Comparison of ENCODE assay signal across 13 cellular contexts in the genomic region with DNA sequence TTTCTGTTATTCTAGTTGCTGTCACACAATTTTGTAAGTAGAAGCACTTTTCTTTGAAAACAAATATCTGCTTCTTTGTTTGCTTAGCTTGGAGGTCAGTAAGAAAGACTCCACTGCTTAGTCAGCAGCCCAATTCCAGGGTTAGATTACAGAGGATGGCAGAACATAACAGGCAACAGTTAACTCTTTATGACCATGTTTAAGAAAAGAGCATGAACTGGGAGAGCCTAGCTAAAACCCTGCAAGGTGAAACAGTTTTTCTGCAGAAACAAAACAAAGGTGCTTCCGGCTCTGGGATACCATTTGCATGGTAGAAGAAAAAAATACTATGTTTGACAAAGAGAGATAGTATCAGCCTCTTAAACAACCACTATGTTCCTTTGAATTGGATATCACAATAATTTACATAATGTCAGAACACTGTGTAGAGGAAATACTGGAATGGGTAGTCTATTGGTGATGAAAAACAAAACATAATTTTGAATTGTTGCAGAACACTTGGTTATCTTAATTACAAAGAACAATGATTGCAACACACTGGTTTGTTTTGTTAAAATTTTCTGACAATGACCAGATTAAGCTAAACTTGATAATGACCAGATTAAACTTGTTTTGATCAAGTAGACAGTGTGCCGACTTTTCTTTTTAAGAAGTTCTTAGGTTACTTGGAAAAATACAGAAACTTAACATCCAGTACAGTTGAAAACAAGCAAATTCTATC. TPM values are rescaled to one million over a fixed set of nuclear protein-coding genes. Genes with fewer than 3 reads are reported as not detected.
DNase-seq lines count a peak whose midpoint lies in the region; ATAC-seq, FAIRE-seq and TF ChIP-seq lines count a peak whose summit lies in the region.
"Had no signal": no experiment of that assay in that cellular context is flagged by ENCODE, and none has a peak within 500 bp of the region (broad histone marks: within the 10 kb centered on the region; RNA-seq: fewer than 3 reads in every experiment).

No MANE protein-coding gene starts in this region.

- H3K4me1 Mint-ChIP-seq in naive thymus-derived CD4-positive, alpha-beta T cell = no peaks in the 10 kb centered on the region

- no peak overlapping the region for H3K4me3 ChIP-seq in astrocyte of the spinal cord (ENCODE audit: low read depth, low read length)
- no peak overlapping the region for H3K4me3 ChIP-seq in naive thymus-derived CD4-positive, alpha-beta T cell (ENCODE audit: low read length)

- H3K4me3 Mint-ChIP-seq in naive thymus-derived CD4-positive, alpha-beta T cell = no peak overlapping the region

- peaks cover 0 to 7% (median 0%) of the 10 kb centered on the region in 11 donors for H3K9me3 Mint-ChIP-seq in naive thymus-derived CD4-positive, alpha-beta T cell

- H3K27ac ChIP-seq in naive thymus-derived CD4-positive, alpha-beta T cell (ENCODE audit: low read depth, low read length) = no peak overlapping the region
- H3K27ac ChIP-seq: RWPE1 had no signal

- H3K27me3 ChIP-seq in naive thymus-derived CD4-positive, alpha-beta T cell (ENCODE audit: control insufficient read depth in 2 of 2, insufficient read depth in 2 of 2, low read length in 2 of 2) = no peaks in the 10 kb centered on the region

- FAIRE-seq in islet of Langerhans (lab: Jason Lieb, UNC) = peak; percentile 62

- no peaks in the 10 kb centered on the region for H3K36me3 Mint-ChIP-seq in naive thymus-derived CD4-positive, alpha-beta T cell

- no peaks in the 10 kb centered on the region for H3K9me3 ChIP-seq in naive thymus-derived CD4-positive, alpha-beta T cell (ENCODE audit: control insufficient read depth in 2 of 3, low read length in 3 of 3)

- CTCF ChIA-PET in naive thymus-derived CD4-positive, alpha-beta T cell (lab: Charles Lee) = no interaction called here

- H3K27me3 Mint-ChIP-seq in naive thymus-derived CD4-positive, alpha-beta T cell = peaks cover 0 to 12% (median 3%) of the 10 kb centered on the region in 5 donors

- H3K27ac Mint-ChIP-seq in naive thymus-derived CD4-positive, alpha-beta T cell = no peak overlapping the region

- DNase-seq in NCI-H510A treated with DMSO at 0.1 percent for 48 hours (lab: John Stamatoyannopoulos, UW) = peak; percentile 42
- DNase-seq in NCI-H510A (lab: John Stamatoyannopoulos, UW) = no peak
- peak; percentile 63 for DNase-seq in astrocyte of the spinal cord (ENCODE audit: low read depth, low spot score)
- peak; percentile 59 for DNase-seq in smooth muscle cell of the brain vasculature (ENCODE audit: low read depth, low spot score)
- DNase-seq in naive thymus-derived CD4-positive, alpha-beta T cell = no peak
- no peak for DNase-seq in mesenteric fat pad (ENCODE audit: low spot score)
- no peak for DNase-seq in OCI-M1 (lab: John Stamatoyannopoulos, UW)
- DNase-seq: activated CD8-positive, alpha-beta memory T cell treated with anti-CD3 and anti-CD28 coated beads, Interleukin-2, amount 50 U/mL, for 48 hours; amygdala; left cardiac atrium; NCI-H1694 had no signal

- no peak for TF ChIP-seq CTCF in astrocyte of the spinal cord (IDR thresholded peaks at IDR 0.05; ENCODE audit: low read depth, low read length)

- H3K4me1 ChIP-seq in naive thymus-derived CD4-positive, alpha-beta T cell (ENCODE audit: control insufficient read depth in 2 of 2, insufficient read depth in 2 of 2, low read length in 2 of 2) = no peaks in the 10 kb centered on the region

- POLR2A ChIA-PET in naive thymus-derived CD4-positive, alpha-beta T cell (lab: Charles Lee) = no interaction called here

- no peak for ATAC-seq in naive thymus-derived CD4-positive, alpha-beta T cell
- ATAC-seq: left cardiac atrium had no signal

- intact Hi-C loops in naive thymus-derived CD4-positive, alpha-beta T cell (cut with micrococcal nuclease) = no loop called here

- H3K36me3 ChIP-seq in naive thymus-derived CD4-positive, alpha-beta T cell (ENCODE audit: control insufficient read depth in 2 of 3, insufficient read depth in 3 of 3, low read length in 3 of 3) = no peaks in the 10 kb centered on the region

- in situ Hi-C loops in astrocyte of the spinal cord (cut with HindIII; ENCODE audit: low sequenced_read_pairs) = no loop called here

RNA-seq across cellular contexts. Expression of gene PPM1H, which starts 22.4 kb away (rescaled TPM):
- total RNA-seq in naive thymus-derived CD4-positive, alpha-beta T cell = 1 to 10 TPM in 1 of 5 experiments, under 1 TPM in 2, not detected in 2; 0.08 to 2.1 (median 0.34) TPM
- polyA plus RNA-seq in naive thymus-derived CD4-positive, alpha-beta T cell = not detected
- total RNA-seq in mesenteric fat pad = 5.1 TPM

Comparison
In these comparisons a context has a peak if more than half of its experiments do, and no peak if none do; other contexts are left out.
1. DNase-seq: peak in NCI-H510A treated with DMSO at 0.1 percent for 48 hours (single experiment), astrocyte of the spinal cord (single experiment) and smooth muscle cell of the brain vasculature (single experiment); none in NCI-H510A (single experiment), naive thymus-derived CD4-positive, alpha-beta T cell (0 of 9), mesenteric fat pad (single experiment) and OCI-M1 (single experiment).